ENCODE assay signal across 1 cellular context in genomic region chr3:126314305-126315082, GRCh38.
TF ChIP-seq lines count a peak whose summit lies in the region.

No MANE protein-coding gene starts in this region.

TF ChIP-seq in H1, 55 proteins besides CTCF, POLR2A, EP300 and RAD21:
- TF ChIP-seq HDAC2 (IDR thresholded peaks at IDR 0.05; ENCODE audit: borderline replicate concordance in 1 of 2, low read depth in 2 of 2, low read length in 2 of 2) (no peak), BCL11A (IDR thresholded peaks at IDR 0.05; ENCODE audit: low read depth in 2 of 2, low read length in 2 of 2) (no peak), SIRT6 (IDR thresholded peaks at IDR 0.05; ENCODE audit: low read length) (no peak), TBP (IDR thresholded peaks at IDR 0.05; ENCODE audit: low read depth, low read length) (no peak), RBBP5 (IDR thresholded peaks at IDR 0.05; ENCODE audit: borderline replicate concordance, low read depth, low read length) (no peak), TCF12 (IDR thresholded peaks at IDR 0.05; ENCODE audit: low read depth, low read length) (no peak), SP4 (IDR thresholded peaks at IDR 0.05; ENCODE audit: low read length) (no peak), POLR2AphosphoS5 (IDR thresholded peaks at IDR 0.05; ENCODE audit: low read depth, low read length) (no peak), GABPA (IDR thresholded peaks at IDR 0.05; ENCODE audit: borderline replicate concordance, insufficient read depth, low read length) (no peak), SIN3A (conservative IDR thresholded peaks at IDR 0.05 in 1 of 2, IDR thresholded peaks at IDR 0.05 in 1 of 2; ENCODE audit: low read depth in 1 of 2, low read length in 2 of 2) (no peak), ZNF274 (IDR thresholded peaks at IDR 0.05; ENCODE audit: borderline replicate concordance, extremely low read depth, low read length) (no peak)
